Comparison of ENCODE assay signal across 18 cellular contexts in genomic region chr3:9441501-9442221, GRCh38.
"Had no signal": no experiment of that assay in that cellular context is flagged by ENCODE, and none has a peak within 500 bp of the region (broad histone marks: within the 10 kb centered on the region; RNA-seq: fewer than 3 reads in every experiment).

No MANE protein-coding gene starts in this region.

- H3K4me3 Mint-ChIP-seq: activated B cell treated with CpG ODN at 0.5 μM for 24 hours; activated CD4-positive, alpha-beta T cell treated with anti-CD3 and anti-CD28 coated beads, Interleukin-2, amount 10 ng/mL, durations not matched to agents 7 days and 5 days; activated CD8-positive, alpha-beta T cell treated with anti-CD3 and anti-CD28 coated beads, Interleukin-2, amount 10 ng/mL, durations not matched to agents 7 days and 5 days; T-cell had no signal

- ATAC-seq: activated CD8-positive, alpha-beta T cell treated with anti-CD3 and anti-CD28 coated beads, Interleukin-2, amount 10 ng/mL, durations not matched to agents 7 days and 5 days; heart left ventricle; left lobe of liver; stimulated activated naive CD8-positive, alpha-beta T cell treated with anti-CD3 and anti-CD28 coated beads, Interleukin-15, Interleukin-2, amounts not matched to agents 100 U/mL and 50 U/mL, for 24 hours; T-cell had no signal

- H3K27ac ChIP-seq: heart left ventricle, tibial nerve had no signal

- H3K9me3 ChIP-seq: heart left ventricle, SK-N-SH, tibial nerve had no signal

- H3K9me3 Mint-ChIP-seq: activated B cell treated with CpG ODN at 0.5 μM for 24 hours; activated CD4-positive, alpha-beta T cell treated with anti-CD3 and anti-CD28 coated beads, Interleukin-2, amount 10 ng/mL, durations not matched to agents 7 days and 5 days; T-cell had no signal

- H3K27me3 ChIP-seq: heart left ventricle, tibial nerve had no signal

- H3K27me3 Mint-ChIP-seq: activated B cell treated with CpG ODN at 0.5 μM for 24 hours; activated CD4-positive, alpha-beta T cell treated with anti-CD3 and anti-CD28 coated beads, Interleukin-2, amount 10 ng/mL, durations not matched to agents 7 days and 5 days; T-cell had no signal

- DNase-seq: activated B cell treated with CpG ODN at 0.5 μM for 24 hours; activated CD4-positive, alpha-beta T cell treated with anti-CD3 and anti-CD28 coated beads, Interleukin-2, amount 10 ng/mL, durations not matched to agents 7 days and 5 days; activated CD8-positive, alpha-beta T cell treated with anti-CD3 and anti-CD28 coated beads, Interleukin-2, amount 10 ng/mL, durations not matched to agents 7 days and 5 days; cerebellar nuclear complex; effector CD4-positive, alpha-beta T cell; heart left ventricle; kidney; mammary epithelial cell; occipital lobe; retina; SK-N-SH; stimulated activated CD4-positive, alpha-beta T cell treated with anti-CD3 and anti-CD28 coated beads, Interleukin-2, amount 100 ng/mL, for 24 hours; stimulated activated naive CD8-positive, alpha-beta T cell treated with anti-CD3 and anti-CD28 coated beads, Interleukin-15, Interleukin-2, amounts not matched to agents 100 U/mL and 50 U/mL, for 24 hours; substantia nigra; T-cell; T-helper 9 cell had no signal

- H3K27ac Mint-ChIP-seq: activated B cell treated with CpG ODN at 0.5 μM for 24 hours; activated CD4-positive, alpha-beta T cell treated with anti-CD3 and anti-CD28 coated beads, Interleukin-2, amount 10 ng/mL, durations not matched to agents 7 days and 5 days; activated CD8-positive, alpha-beta T cell treated with anti-CD3 and anti-CD28 coated beads, Interleukin-2, amount 10 ng/mL, durations not matched to agents 7 days and 5 days; T-cell had no signal

- H3K4me3 ChIP-seq: heart left ventricle, tibial nerve had no signal
